17 cellular contexts compared by ENCODE assay signal in the genomic region with DNA sequence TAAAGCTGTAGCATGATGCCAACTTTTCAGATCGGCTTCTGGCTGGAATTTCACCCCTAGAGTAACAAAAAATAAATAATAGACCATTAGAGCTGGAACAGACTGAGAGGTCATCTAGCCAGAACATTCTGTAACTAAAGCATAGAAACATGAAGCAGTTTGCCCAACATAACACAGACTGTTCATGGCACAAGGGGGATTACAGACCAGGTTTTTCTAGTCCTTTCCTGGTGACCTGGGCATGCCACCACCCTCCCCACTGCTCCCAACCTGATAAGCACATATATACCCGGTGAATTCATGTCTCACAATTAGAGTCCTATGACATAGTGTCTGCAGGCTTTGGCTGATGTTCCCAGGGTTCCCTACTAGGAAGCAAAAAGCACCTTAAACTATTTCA.
DNase-seq lines count a peak whose midpoint lies in the region; TF ChIP-seq lines count a peak whose summit lies in the region.
"Had no signal": no experiment of that assay in that cellular context is flagged by ENCODE, and none has a peak within 500 bp of the region (broad histone marks: within the 10 kb centered on the region; RNA-seq: fewer than 3 reads in every experiment).

No MANE protein-coding gene starts in this region.

- H3K27me3 Mint-ChIP-seq in CD4-positive, alpha-beta memory T cell = no peaks in the 10 kb centered on the region

- peaks cover 2 to 16% (median 6%) of the 10 kb centered on the region in 4 donors for H3K4me1 Mint-ChIP-seq in CD4-positive, alpha-beta memory T cell
- H3K4me1 Mint-ChIP-seq: immature natural killer cell had no signal

- H3K14ac ChIP-seq in mesenchymal stem cell (ENCODE audit: low read length in 2 of 2) = no peak overlapping the region

- no peak overlapping the region for H2AFZ ChIP-seq in fibroblast of lung (ENCODE audit: low read length)
- H2AFZ ChIP-seq in mesenchymal stem cell (ENCODE audit: low read depth, low read length) = no peak overlapping the region

- H3K36me3 Mint-ChIP-seq in CD4-positive, alpha-beta memory T cell = no peaks in the 10 kb centered on the region
- H3K36me3 Mint-ChIP-seq: natural killer cell had no signal

- H3K23ac ChIP-seq in mesenchymal stem cell (ENCODE audit: low read length in 2 of 2) = no peak overlapping the region

- H3K9ac ChIP-seq in fibroblast of lung (ENCODE audit: insufficient read depth, low read length) (no peak overlapping the region), mesenchymal stem cell (ENCODE audit: low read length) (no peak overlapping the region), stomach smooth muscle (ENCODE audit: low read length in 2 of 2) (peak overlapping the region; percentile 41 to 80)

- DNase-seq in ascending aorta (ENCODE audit: low spot score in 2 of 2) = peak; percentile 81 to 94
- DNase-seq in fibroblast of lung (ENCODE audit: low read depth in 2 of 2) = peak; percentile 58 to 76
- no peak for DNase-seq in mesenchymal stem cell
- DNase-seq in AML-193 (lab: John Stamatoyannopoulos, UW) = no peak
- DNase-seq in CD4-positive, alpha-beta memory T cell = no peak
- DNase-seq in GM10248 (ENCODE audit: extremely low spot score) = no peak
- DNase-seq in NCI-H2029 (lab: John Stamatoyannopoulos, UW) = no peak
- DNase-seq: activated naive CD4-positive, alpha-beta T cell treated with anti-CD3 and anti-CD28 coated beads, Interleukin-2, amount 50 U/mL, for 16 hours; colonic mucosa; DMS153; immature natural killer cell; natural killer cell; NCI-H146; NCI-H774; WERI-Rb-1 had no signal

- no peaks in the 10 kb centered on the region for H4K20me1 ChIP-seq in fibroblast of lung (ENCODE audit: control insufficient read depth, extremely low read depth, insufficient read depth, low read length)

- H3K79me2 ChIP-seq in fibroblast of lung (ENCODE audit: control insufficient read depth, insufficient read depth, low read length) = no peaks in the 10 kb centered on the region

- intact Hi-C loops in ascending aorta (cut with DNase I) = loop anchor here (1.0 to 10.0 kb wide), 4 partner anchors 8 to 240 kb away; partner anchors contain the start of genes FOSL2 and PPP1CB
- intact Hi-C loops in CD4-positive, alpha-beta memory T cell (cut with micrococcal nuclease) = no loop called here

- H2BK5ac ChIP-seq in mesenchymal stem cell (ENCODE audit: low read depth, low read length, poor library complexity, severe bottlenecking) = peak overlapping the region; percentile 20

- H3K4ac ChIP-seq in mesenchymal stem cell (ENCODE audit: low read depth in 1 of 2, low read length in 2 of 2) = no peak overlapping the region

- no peaks in the 10 kb centered on the region for H3K9me3 ChIP-seq in ascending aorta
- H3K9me3 ChIP-seq in fibroblast of lung (ENCODE audit: control insufficient read depth, insufficient read depth, low read depth, low read length) = no peaks in the 10 kb centered on the region
- no peaks in the 10 kb centered on the region for H3K9me3 ChIP-seq in mesenchymal stem cell (ENCODE audit: control insufficient read depth, low read length)
- H3K9me3 ChIP-seq in stomach smooth muscle (ENCODE audit: control insufficient read depth in 2 of 2, low read length in 2 of 2) = no peaks in the 10 kb centered on the region
- H3K9me3 ChIP-seq in CD4-positive, alpha-beta memory T cell (ENCODE audit: control insufficient read depth in 1 of 2, low read length in 2 of 2) = no peaks in the 10 kb centered on the region
- H3K9me3 ChIP-seq: colonic mucosa had no signal

- H3K18ac ChIP-seq in mesenchymal stem cell (ENCODE audit: low read depth in 1 of 2, low read length in 2 of 2) = no peak overlapping the region

- no peak overlapping the region for H3K4me3 ChIP-seq in ascending aorta
- no peak overlapping the region for H3K4me3 ChIP-seq in fibroblast of lung (replicated peaks in 1 of 4; ENCODE audit: control extremely low read depth in 1 of 4, insufficient read depth in 1 of 4, low read depth in 3 of 4, low read length in 4 of 4)
- H3K4me3 ChIP-seq in mesenchymal stem cell (ENCODE audit: insufficient read depth in 1 of 2, low read depth in 1 of 2, low read length in 2 of 2) = no peak overlapping the region
- peak overlapping the region in 1 of 2 donors; percentile 14 for H3K4me3 ChIP-seq in stomach smooth muscle (ENCODE audit: low read length in 2 of 2)
- H3K4me3 ChIP-seq in CD4-positive, alpha-beta memory T cell (ENCODE audit: low read length in 2 of 2) = no peak overlapping the region
- H3K4me3 ChIP-seq: colonic mucosa, K562 had no signal

- POLR2A ChIA-PET in CD4-positive, alpha-beta memory T cell (lab: Charles Lee; ENCODE audit: partially characterized antibody) = interaction anchor here (1.2 to 2.1 kb wide), 2 partner anchors 12 to 14 kb away, joined by 5 to 6 read pairs; no protein-coding TSS in a partner anchor
- POLR2A ChIA-PET in GM10248 (lab: Yijun Ruan, JAX) = no interaction called here

- H3K27ac ChIP-seq in ascending aorta (peak overlapping the region; percentile 94 to 97), fibroblast of lung (ENCODE audit: insufficient read depth, low read length) (no peak overlapping the region), mesenchymal stem cell (ENCODE audit: low read length, poor library complexity, severe bottlenecking) (no peak overlapping the region), stomach smooth muscle (ENCODE audit: low read length) (peak overlapping the region; percentile 95)
- no peak overlapping the region for H3K27ac ChIP-seq in CD4-positive, alpha-beta memory T cell (ENCODE audit: low read depth, low read length)
- H3K27ac ChIP-seq: colonic mucosa, WERI-Rb-1 had no signal

- H3K27ac Mint-ChIP-seq in CD4-positive, alpha-beta memory T cell = peak overlapping the region in 3 of 7 donors; percentile 3 to 58 (median 35)

- no peak overlapping the region for H4K8ac ChIP-seq in mesenchymal stem cell (ENCODE audit: low read length)

- no peak overlapping the region for H3K4me3 Mint-ChIP-seq in CD4-positive, alpha-beta memory T cell
- H3K4me3 Mint-ChIP-seq: immature natural killer cell, natural killer cell had no signal

- H3K4me1 ChIP-seq in ascending aorta (peaks cover 19 to 51% of the 10 kb centered on the region in 2 donors), fibroblast of lung (ENCODE audit: control insufficient read depth, extremely low read depth, insufficient read depth, low read length) (no peaks in the 10 kb centered on the region), mesenchymal stem cell (ENCODE audit: control insufficient read depth, insufficient read depth, low read depth, low read length) (peaks cover 5% of the 10 kb centered on the region), stomach smooth muscle (ENCODE audit: control insufficient read depth, insufficient read depth, low read length) (peaks cover 50% of the 10 kb centered on the region)
- H3K4me1 ChIP-seq in CD4-positive, alpha-beta memory T cell (ENCODE audit: insufficient read depth, low read length) = no peaks in the 10 kb centered on the region
- H3K4me1 ChIP-seq: colonic mucosa had no signal

- WGBS in mesenchymal stem cell = 84% methylated on average over 2 of the region's 2 CpGs

- H3K79me1 ChIP-seq in mesenchymal stem cell (replicated peaks; ENCODE audit: low read length, poor library complexity, severe bottlenecking) = no peaks in the 10 kb centered on the region

- H4K91ac ChIP-seq in mesenchymal stem cell (ENCODE audit: low read length) = no peak overlapping the region

- H3K4me2 ChIP-seq in fibroblast of lung (ENCODE audit: extremely low read depth, insufficient read depth, low read length) (no peak overlapping the region), mesenchymal stem cell (ENCODE audit: low read length, poor library complexity, severe bottlenecking) (no peak overlapping the region)

- no peaks in the 10 kb centered on the region for H3K27me3 ChIP-seq in ascending aorta
- H3K27me3 ChIP-seq in fibroblast of lung (ENCODE audit: control insufficient read depth, insufficient read depth, low read length) = no peaks in the 10 kb centered on the region
- no peaks in the 10 kb centered on the region for H3K27me3 ChIP-seq in mesenchymal stem cell (ENCODE audit: control insufficient read depth in 1 of 2, insufficient read depth in 1 of 2, low read length in 2 of 2)
- H3K27me3 ChIP-seq in stomach smooth muscle (ENCODE audit: control insufficient read depth in 1 of 2, insufficient read depth in 2 of 2, low read length in 2 of 2) = no peaks in the 10 kb centered on the region
- H3K27me3 ChIP-seq in CD4-positive, alpha-beta memory T cell (ENCODE audit: insufficient read depth, low read length) = no peaks in the 10 kb centered on the region
- H3K27me3 ChIP-seq: colonic mucosa had no signal

- H2AK5ac ChIP-seq in mesenchymal stem cell (ENCODE audit: low read length, severe bottlenecking) = peak overlapping the region; percentile 29

- H2BK15ac ChIP-seq in mesenchymal stem cell (ENCODE audit: low read depth, poor library complexity, severe bottlenecking) = peak overlapping the region; percentile 68

- H2BK12ac ChIP-seq in mesenchymal stem cell (ENCODE audit: low read length in 2 of 2) = no peak overlapping the region

- CTCF ChIA-PET in CD4-positive, alpha-beta memory T cell (lab: Charles Lee; ENCODE audit: partially characterized antibody) = interaction anchor here (1.2 to 2.6 kb wide), 2 partner anchors 14 to 41 kb away, joined by 3 to 15 read pairs; no protein-coding TSS in a partner anchor
- CTCF ChIA-PET in GM10248 (lab: Yijun Ruan, JAX) = interaction anchor here (1.1 to 1.5 kb wide), 2 partner anchors 10 to 40 kb away, joined by 4 to 8 read pairs; no protein-coding TSS in a partner anchor

- H3K9me3 Mint-ChIP-seq in CD4-positive, alpha-beta memory T cell = no peaks in the 10 kb centered on the region
- H3K9me3 Mint-ChIP-seq: immature natural killer cell, natural killer cell had no signal

- H3K36me3 ChIP-seq in ascending aorta (no peaks in the 10 kb centered on the region), fibroblast of lung (ENCODE audit: control insufficient read depth, insufficient read depth, low read length) (no peaks in the 10 kb centered on the region), mesenchymal stem cell (ENCODE audit: control insufficient read depth in 1 of 2, insufficient read depth in 2 of 2, low read depth in 1 of 2, low read length in 2 of 2) (no peaks in the 10 kb centered on the region), stomach smooth muscle (ENCODE audit: control insufficient read depth in 2 of 2, insufficient read depth in 2 of 2, low read length in 2 of 2) (no peaks in the 10 kb centered on the region)
- H3K36me3 ChIP-seq in CD4-positive, alpha-beta memory T cell (ENCODE audit: insufficient read depth, low read length) = no peaks in the 10 kb centered on the region
- H3K36me3 ChIP-seq: colonic mucosa, WERI-Rb-1 had no signal

- TF ChIP-seq CTCF in ascending aorta (IDR thresholded peaks at IDR 0.05) = no peak
- no peak for TF ChIP-seq CTCF in fibroblast of lung (conservative IDR thresholded peaks at IDR 0.05 in 1 of 2, IDR thresholded peaks at IDR 0.05 in 1 of 2; ENCODE audit: low read depth in 1 of 2, low read length in 2 of 2)
- TF ChIP-seq CTCF in GM10248 (IDR thresholded peaks at IDR 0.05; ENCODE audit: control extremely low read depth, extremely low read depth, low read depth, missing control alignments) = no peak

- no peak overlapping the region for H2BK120ac ChIP-seq in mesenchymal stem cell (ENCODE audit: low read depth, low read length)

Comparison
In these comparisons a context has a peak if more than half of its experiments do, and no peak if none do; other contexts are left out.
1. DNase-seq: peak in ascending aorta (2 of 2) and fibroblast of lung (2 of 2); none in mesenchymal stem cell (single experiment), AML-193 (0 of 2), CD4-positive, alpha-beta memory T cell (0 of 5), GM10248 (single experiment) and NCI-H2029 (single experiment).
2. H3K27ac ChIP-seq: peak in ascending aorta (2 of 2) and stomach smooth muscle (single experiment); none in fibroblast of lung (single experiment), mesenchymal stem cell (single experiment) and CD4-positive, alpha-beta memory T cell (single experiment).
3. H3K9ac ChIP-seq: peak in stomach smooth muscle (2 of 2); none in fibroblast of lung (single experiment) and mesenchymal stem cell (single experiment).